ENCODE assay signal across 18 cellular contexts in genomic region chr12:121008347-121009098, GRCh38. TPM values are rescaled to one million over a fixed set of nuclear protein-coding genes. Genes with fewer than 3 reads are reported as not detected.
DNase-seq lines count a peak whose midpoint lies in the region; ATAC-seq and TF ChIP-seq lines count a peak whose summit lies in the region.
"Had no signal": no experiment of that assay in that cellular context is flagged by ENCODE, and none has a peak within 500 bp of the region (broad histone marks: within the 10 kb centered on the region; RNA-seq: fewer than 3 reads in every experiment).

No MANE protein-coding gene starts in this region.

- no peak overlapping the region for H2AK5ac ChIP-seq in trophoblast cell (ENCODE audit: low read length)

- H3K9ac ChIP-seq in trophoblast cell (ENCODE audit: low read length) = no peak overlapping the region

- DNase-seq in epithelial cell of esophagus (ENCODE audit: low read depth) (peak; percentile 79), trophoblast cell (peak; percentile 9 to 51), esophagus squamous epithelium (lab: John Stamatoyannopoulos, UW) (no peak), cardiac septum (ENCODE audit: low spot score) (no peak)
- DNase-seq: ACHN; BE2C; C1 segment of cervical spinal cord; CD4-positive, alpha-beta T cell; DMS153; DMS79; GF-D8; H9 had no signal

- POLR2A ChIA-PET in HEK293 (lab: Yijun Ruan, JAX) = interaction anchor here (1.0 kb wide), 1 partner anchor 427 kb away, joined by 3 read pairs; the partner anchor contains the start of gene POP5

- H3K4me2 ChIP-seq in trophoblast cell (ENCODE audit: low read length) = no peak overlapping the region

- WGBS in trophoblast cell (ENCODE audit: extremely low coverage, insufficient coverage, insufficient read length) = no CpG with 5 or more reads among the region's 8 CpGs
- WGBS in esophagus squamous epithelium, 2 donors = 88 to 91% methylated on average over 8 of the region's 8 CpGs

- no peak overlapping the region for H2AFZ ChIP-seq in trophoblast cell (ENCODE audit: insufficient read depth, low read length, poor library complexity)

- no peak overlapping the region for H3K4me3 ChIP-seq in HEK293 (ENCODE audit: low read depth, low read length)
- no peak overlapping the region for H3K4me3 ChIP-seq in epithelial cell of esophagus (ENCODE audit: low read length)
- no peak overlapping the region for H3K4me3 ChIP-seq in trophoblast cell (ENCODE audit: low read depth, low read length)
- no peak overlapping the region for H3K4me3 ChIP-seq in esophagus squamous epithelium

- ATAC-seq in GM18870 (IDR thresholded peaks at IDR 0.05; ENCODE audit: unreplicated experiment) = no peak
- ATAC-seq: HepG2 had no signal

- H3K79me1 ChIP-seq in trophoblast cell (ENCODE audit: low read length) = no peaks in the 10 kb centered on the region

- TF ChIP-seq CTCF in HEK293 (tag by site-specific recombination; IDR thresholded peaks at IDR 0.05) (no peak), epithelial cell of esophagus (IDR thresholded peaks at IDR 0.05; ENCODE audit: insufficient read depth, low read depth, low read length, missing control alignments) (no peak), esophagus squamous epithelium (IDR thresholded peaks at IDR 0.05) (no peak)

- TF ChIP-seq POLR2A in esophagus squamous epithelium (IDR thresholded peaks at IDR 0.05) = no peak

- H3K27ac ChIP-seq in HEK293 (ENCODE audit: extremely low read depth, low read depth, low read length) (no peak overlapping the region), trophoblast cell (ENCODE audit: low read depth, low read length) (no peak overlapping the region), esophagus squamous epithelium (peak overlapping the region in 1 of 4 donors; percentile 55)

- H3K36me3 ChIP-seq in HEK293 (ENCODE audit: control insufficient read depth in 2 of 2, insufficient read depth in 1 of 2, low read length in 2 of 2) (peaks cover 17 to 84% of the 10 kb centered on the region in 2 experiments; a peak in 2 of 3 replicates), trophoblast cell (ENCODE audit: control insufficient read depth in 1 of 2, insufficient read depth in 2 of 2, low read length in 2 of 2) (peaks cover 24 to 50% of the 10 kb centered on the region in 2 experiments), esophagus squamous epithelium (peaks cover 0 to 93% (median 35%) of the 10 kb centered on the region in 3 donors)

- H3K9me3 ChIP-seq in HEK293 (ENCODE audit: control insufficient read depth, insufficient read depth, low read depth, low read length) (no peaks in the 10 kb centered on the region), trophoblast cell (ENCODE audit: insufficient read depth, low read depth, low read length) (no peaks in the 10 kb centered on the region), esophagus squamous epithelium (no peaks in the 10 kb centered on the region)
- H3K9me3 ChIP-seq: BE2C had no signal

- H3K4ac ChIP-seq in trophoblast cell (ENCODE audit: low read depth, low read length) = no peak overlapping the region

- H4K91ac ChIP-seq in trophoblast cell (ENCODE audit: low read depth, low read length) = no peak overlapping the region

- H3K23ac ChIP-seq in trophoblast cell (ENCODE audit: low read length) = no peak overlapping the region

- H4K8ac ChIP-seq in trophoblast cell (ENCODE audit: low read depth, low read length) = no peak overlapping the region

- no peak overlapping the region for H4K12ac ChIP-seq in trophoblast cell (ENCODE audit: low read depth, low read length)

- no peak overlapping the region for H3K18ac ChIP-seq in trophoblast cell (ENCODE audit: low read length)

- CTCF ChIA-PET in HEK293 (lab: Yijun Ruan, JAX) = interaction anchor here (0.6 to 1.6 kb wide), 4 partner anchors 127 to 609 kb away, joined by 3 to 5 read pairs (median 3); no protein-coding TSS in a partner anchor

- no peak overlapping the region for H3K14ac ChIP-seq in trophoblast cell (ENCODE audit: low read length)

- intact Hi-C loops in esophagus squamous epithelium (cut with DNase I) (loop anchor here (10.0 kb wide), 1 partner anchor 86 kb away; no protein-coding TSS in a partner anchor), cardiac septum (cut with DNase I) (no loop called here)

- H3K27me3 ChIP-seq in trophoblast cell (ENCODE audit: insufficient read depth, low read length) = no peaks in the 10 kb centered on the region
- H3K27me3 ChIP-seq in esophagus squamous epithelium = no peaks in the 10 kb centered on the region
- H3K27me3 ChIP-seq: BE2C had no signal

- no peaks in the 10 kb centered on the region for H3K79me2 ChIP-seq in trophoblast cell (ENCODE audit: control insufficient read depth, insufficient read depth, low read length, poor library complexity)

- no peaks in the 10 kb centered on the region for H3K4me1 ChIP-seq in HEK293 (ENCODE audit: control insufficient read depth, insufficient read depth, low read length)
- no peaks in the 10 kb centered on the region for H3K4me1 ChIP-seq in trophoblast cell (ENCODE audit: control insufficient read depth in 1 of 2, insufficient read depth in 2 of 2, low read length in 2 of 2)
- peaks cover 5 to 21% (median 7%) of the 10 kb centered on the region in 3 donors for H3K4me1 ChIP-seq in esophagus squamous epithelium
- H3K4me1 ChIP-seq: BE2C had no signal

- H2BK120ac ChIP-seq in trophoblast cell (ENCODE audit: insufficient read depth, low read length, poor library complexity) = no peak overlapping the region

- H2BK12ac ChIP-seq in trophoblast cell (ENCODE audit: low read length) = no peak overlapping the region

- no peak overlapping the region for H2BK5ac ChIP-seq in trophoblast cell (ENCODE audit: low read depth, low read length, poor library complexity)

TF ChIP-seq in HEK293, 187 proteins besides CTCF, POLR2A, EP300 and RAD21:
- TF ChIP-seq KLF8 (tag by site-specific recombination; IDR thresholded peaks at IDR 0.05) (no peak), ZNF623 (tag by site-specific recombination; IDR thresholded peaks at IDR 0.05) (peak; percentile 32; the same call in 1 of the 2 replicates), ZNF704 (tag by site-specific recombination; IDR thresholded peaks at IDR 0.05) (no peak)
TF ChIP-seq in HEK293: peak in this region for 1.

RNA-seq across cellular contexts. Expression of gene C12orf43, which starts 7.8 kb away (rescaled TPM):
- polyA plus RNA-seq in trophoblast cell (2013) = 11.0 and 11.2 TPM in 2 replicates
- total RNA-seq in esophagus squamous epithelium = 10 to 100 TPM in 1 of 4 donors, 1 to 10 TPM in 3; 7.8 to 15.6 (median 8.6) TPM
- 9.1 TPM for total RNA-seq in cardiac septum

RNA-seq across cellular contexts. Expression of gene HNF1A, which starts 30.2 kb away (rescaled TPM):
- polyA plus RNA-seq in trophoblast cell (2013) = not detected in 2 replicates
- not detected for total RNA-seq in esophagus squamous epithelium
- total RNA-seq in cardiac septum = not detected
- total RNA-seq: CD4-positive, alpha-beta T cell; Daoy; H1; H9 had no signal
- polyA plus RNA-seq: H1, IgD-negative memory B cell had no signal

RNA-seq across cellular contexts. Expression of gene OASL, which starts 30.5 kb away (rescaled TPM):
- not detected in 2 replicates for polyA plus RNA-seq in trophoblast cell (2013)
- total RNA-seq in esophagus squamous epithelium (1 to 10 TPM; 2.4 to 9.7 (median 6.6) TPM), cardiac septum (0.27 TPM)
- total RNA-seq: H1, H9 had no signal
- polyA plus RNA-seq: H1 had no signal

Comparison
In these comparisons a context has a peak if more than half of its experiments do, and no peak if none do; other contexts are left out.
1. DNase-seq: peak in epithelial cell of esophagus (single experiment) and trophoblast cell (2 of 2); none in esophagus squamous epithelium (single experiment) and cardiac septum (single experiment).